14 cellular contexts compared by ENCODE assay signal in genomic region chr19:58547323-58548312, GRCh38. TPM values are rescaled to one million over a fixed set of nuclear protein-coding genes. Genes with fewer than 3 reads are reported as not detected.
DNase-seq lines count a peak whose midpoint lies in the region; ATAC-seq and TF ChIP-seq lines count a peak whose summit lies in the region.
"Had no signal": no experiment of that assay in that cellular context is flagged by ENCODE, and none has a peak within 500 bp of the region (broad histone marks: within the 10 kb centered on the region; RNA-seq: fewer than 3 reads in every experiment).

No MANE protein-coding gene starts in this region.

- peak overlapping the region; percentile 97 for H3K4me2 ChIP-seq in hepatocyte

- H3K4me3 Mint-ChIP-seq in stimulated activated naive CD8-positive, alpha-beta T cell treated with anti-CD3 and anti-CD28 coated beads, Interleukin-15, Interleukin-2, amounts not matched to agents 100 ng/mL and 50 ng/mL, for 24 hours, result peak overlapping the region; percentile 97
- peak overlapping the region; percentile 93 for H3K4me3 Mint-ChIP-seq in type B pancreatic cell

- no peak for ATAC-seq in stimulated activated naive CD8-positive, alpha-beta T cell treated with anti-CD3 and anti-CD28 coated beads, Interleukin-15, Interleukin-2, amounts not matched to agents 100 U/mL and 50 U/mL, for 24 hours

- H3K36me3 ChIP-seq in hepatocyte (replicated peaks; ENCODE audit: insufficient read depth, low read depth), result peaks cover 4% of the 10 kb centered on the region

- H3K9me3 Mint-ChIP-seq in stimulated activated naive CD8-positive, alpha-beta T cell treated with anti-CD3 and anti-CD28 coated beads, Interleukin-15, Interleukin-2, amounts not matched to agents 100 ng/mL and 50 ng/mL, for 24 hours, result no peaks in the 10 kb centered on the region
- no peaks in the 10 kb centered on the region for H3K9me3 Mint-ChIP-seq in type B pancreatic cell

- peaks cover 44% of the 10 kb centered on the region for H4K20me1 ChIP-seq in hepatocyte (ENCODE audit: insufficient read depth, poor library complexity, severe bottlenecking)

- H3K4me1 ChIP-seq in hepatocyte (ENCODE audit: insufficient read depth), result peaks cover 22% of the 10 kb centered on the region

- H3K27me3 ChIP-seq in hepatocyte, result no peaks in the 10 kb centered on the region
- H3K27me3 ChIP-seq: right atrium auricular region had no signal

- H3K4me1 Mint-ChIP-seq in stimulated activated naive CD8-positive, alpha-beta T cell treated with anti-CD3 and anti-CD28 coated beads, Interleukin-15, Interleukin-2, amounts not matched to agents 100 ng/mL and 50 ng/mL, for 24 hours (ENCODE audit: low read depth), result peaks cover 45% of the 10 kb centered on the region
- H3K4me1 Mint-ChIP-seq in type B pancreatic cell (ENCODE audit: unreplicated experiment), result peaks cover 23% of the 10 kb centered on the region

- no peak overlapping the region for H2AFZ ChIP-seq in hepatocyte

- H3K27me3 Mint-ChIP-seq in stimulated activated naive CD8-positive, alpha-beta T cell treated with anti-CD3 and anti-CD28 coated beads, Interleukin-15, Interleukin-2, amounts not matched to agents 100 ng/mL and 50 ng/mL, for 24 hours, result peaks cover 2% of the 10 kb centered on the region
- peaks cover 11% of the 10 kb centered on the region for H3K27me3 Mint-ChIP-seq in type B pancreatic cell

- H3K79me2 ChIP-seq in hepatocyte, result peaks cover 48% of the 10 kb centered on the region

- DNase-seq in stimulated activated naive CD8-positive, alpha-beta T cell treated with anti-CD3 and anti-CD28 coated beads, Interleukin-15, Interleukin-2, amounts not matched to agents 100 U/mL and 50 U/mL, for 24 hours, result no peak
- DNase-seq in hepatocyte (ENCODE audit: low spot score), result no peak
- DNase-seq in type B pancreatic cell (ENCODE audit: extremely low spot score, unreplicated experiment), result no peak
- DNase-seq in KG1 (lab: John Stamatoyannopoulos, UW), result no peak
- DNase-seq in effector CD8-positive, alpha-beta T cell (lab: John Stamatoyannopoulos, UW), result no peak
- no peak for DNase-seq in NCI-H1694 treated with DMSO at 0.1 percent for 48 hours (lab: John Stamatoyannopoulos, UW)
- DNase-seq: amygdala, dermis blood vessel endothelial cell, HCEC 1CT, NCI-H146, NCI-H526 had no signal

- no peak overlapping the region for H3K4me3 ChIP-seq in hepatocyte
- H3K4me3 ChIP-seq: right atrium auricular region had no signal

- WGBS in hepatocyte (ENCODE audit: low lambda C conversion rate, missing lambda C conversion rate), result 93% methylated on average over 18 of the region's 18 CpGs

- no peaks in the 10 kb centered on the region for H3K9me2 ChIP-seq in hepatocyte (replicated peaks; ENCODE audit: insufficient read depth)

- H3K27ac Mint-ChIP-seq in stimulated activated naive CD8-positive, alpha-beta T cell treated with anti-CD3 and anti-CD28 coated beads, Interleukin-15, Interleukin-2, amounts not matched to agents 100 ng/mL and 50 ng/mL, for 24 hours, result peak overlapping the region; percentile 94
- no peak overlapping the region for H3K27ac Mint-ChIP-seq in type B pancreatic cell

- TF ChIP-seq CTCF in VCaP (conservative IDR thresholded peaks at IDR 0.05), result no peak
- no peak for TF ChIP-seq CTCF in hepatocyte (IDR thresholded peaks at IDR 0.05; ENCODE audit: poor library complexity)
- TF ChIP-seq CTCF in type B pancreatic cell (conservative IDR thresholded peaks at IDR 0.05), result no peak

- H3K27ac ChIP-seq in VCaP (peak overlapping the region; percentile 95; the same call in 1 of the 2 replicates), hepatocyte (no peak overlapping the region)
- H3K27ac ChIP-seq: right atrium auricular region had no signal

- H3K36me3 Mint-ChIP-seq in stimulated activated naive CD8-positive, alpha-beta T cell treated with anti-CD3 and anti-CD28 coated beads, Interleukin-15, Interleukin-2, amounts not matched to agents 100 ng/mL and 50 ng/mL, for 24 hours (ENCODE audit: low read depth), result peaks cover 68% of the 10 kb centered on the region
- peaks cover 28% of the 10 kb centered on the region for H3K36me3 Mint-ChIP-seq in type B pancreatic cell

- H3K9me3 ChIP-seq in hepatocyte (ENCODE audit: low read depth), result no peaks in the 10 kb centered on the region
- H3K9me3 ChIP-seq: right atrium auricular region had no signal

RNA-seq across cellular contexts. Expression of gene TRIM28, which starts 3.8 kb away (rescaled TPM):
- total RNA-seq in hepatocyte (189 and 191 TPM in 2 replicates), type B pancreatic cell (ENCODE audit: low replicate concordance) (401 and 679 TPM in 2 replicates)
- polyA plus RNA-seq in hepatocyte, result 159 and 180 TPM in 2 replicates

RNA-seq across cellular contexts. Expression of gene CHMP2A, which starts 7.3 kb away (rescaled TPM):
- total RNA-seq in hepatocyte (88.4 and 122 TPM in 2 replicates), type B pancreatic cell (ENCODE audit: low replicate concordance) (86.5 and 97.7 TPM in 2 replicates)
- polyA plus RNA-seq in hepatocyte, result 188 and 196 TPM in 2 replicates

RNA-seq across cellular contexts. Expression of gene UBE2M, which starts 10.8 kb away (rescaled TPM):
- total RNA-seq in hepatocyte (48.5 and 54.4 TPM in 2 replicates), type B pancreatic cell (ENCODE audit: low replicate concordance) (78.0 and 81.9 TPM in 2 replicates)
- polyA plus RNA-seq in hepatocyte, result 111 TPM in 2 replicates

RNA-seq across cellular contexts. Expression of gene MZF1, which starts 25.5 kb away (rescaled TPM):
- 19.0 and 23.5 TPM in 2 replicates for total RNA-seq in hepatocyte
- polyA plus RNA-seq in hepatocyte, result 19.9 and 29.0 TPM in 2 replicates
- 22.9 and 30.0 TPM in 2 replicates for total RNA-seq in type B pancreatic cell (ENCODE audit: low replicate concordance)

RNA-seq across cellular contexts. Expression of gene ZBTB45, which starts 28.0 kb away (rescaled TPM):
- total RNA-seq in hepatocyte, result 3.3 and 5.4 TPM in 2 replicates
- 18.5 and 21.6 TPM in 2 replicates for polyA plus RNA-seq in hepatocyte
- total RNA-seq in type B pancreatic cell (ENCODE audit: low replicate concordance), result 18.6 and 20.2 TPM in 2 replicates
